Comparison of ENCODE assay signal across 1 cellular context in genomic region chr1:161940866-161941591, GRCh38.
TF ChIP-seq lines count a peak whose summit lies in the region.

No MANE protein-coding gene starts in this region.

TF ChIP-seq in IMR-90, 13 proteins besides CTCF, POLR2A, EP300 and RAD21:
- TF ChIP-seq RFX5 (IDR thresholded peaks at IDR 0.05; ENCODE audit: low read depth, low read length) (no peak), MXI1 (IDR thresholded peaks at IDR 0.05; ENCODE audit: borderline replicate concordance, low read depth, low read length) (no peak), RCOR1 (IDR thresholded peaks at IDR 0.05; ENCODE audit: insufficient replicate concordance, low read length) (no peak), NFE2L2 (IDR thresholded peaks at IDR 0.05; ENCODE audit: low read depth, low read length) (no peak), SMC3 (IDR thresholded peaks at IDR 0.05; ENCODE audit: low read depth, low read length) (no peak), ELK1 (IDR thresholded peaks at IDR 0.05; ENCODE audit: borderline replicate concordance, low read depth, low read length) (no peak)
